In the genomic region with DNA sequence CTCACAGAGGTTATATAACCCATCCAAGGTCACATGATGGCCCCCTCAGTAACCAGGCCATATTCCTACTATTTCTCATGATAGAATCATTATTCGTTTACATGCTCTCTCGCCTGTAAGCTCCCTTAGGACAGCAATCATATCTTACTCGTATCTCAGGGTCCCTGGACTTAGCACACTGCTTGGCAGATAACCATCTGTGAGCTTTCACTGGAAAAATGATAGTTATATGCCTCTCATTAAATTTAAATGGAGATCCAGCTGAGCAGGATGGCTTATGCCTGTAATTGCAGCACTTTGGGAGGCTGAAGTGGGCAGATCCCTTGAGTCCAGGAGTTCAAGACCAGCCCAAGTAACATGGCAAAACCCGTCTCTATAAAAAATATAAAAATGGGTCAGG, we compare ENCODE assay signal across 19 cellular contexts. TPM values are rescaled to one million over a fixed set of nuclear protein-coding genes. Genes with fewer than 3 reads are reported as not detected.
DNase-seq lines count a peak whose midpoint lies in the region; ATAC-seq and TF ChIP-seq lines count a peak whose summit lies in the region.
"Had no signal": no experiment of that assay in that cellular context is flagged by ENCODE, and none has a peak within 500 bp of the region (broad histone marks: within the 10 kb centered on the region; RNA-seq: fewer than 3 reads in every experiment).

No MANE protein-coding gene starts in this region.

- TF ChIP-seq POLR2A in spleen (IDR thresholded peaks at IDR 0.05): no peak

- H3K27ac ChIP-seq in CD4-positive, CD25-positive, alpha-beta regulatory T cell (ENCODE audit: insufficient read depth, low read length, poor library complexity, severe bottlenecking): no peak overlapping the region
- peak overlapping the region in 5 of 8 donors; percentile 19 to 67 (median 44) for H3K27ac ChIP-seq in spleen
- H3K27ac ChIP-seq: KMS-11, SK-N-MC had no signal

- no peaks in the 10 kb centered on the region for H3K36me3 ChIP-seq in CD4-positive, CD25-positive, alpha-beta regulatory T cell (ENCODE audit: control insufficient read depth, insufficient read depth, low read length)
- H3K36me3 ChIP-seq in spleen: peaks cover 0 to 22% (median 0%) of the 10 kb centered on the region in 6 donors

- H3K4me3 Mint-ChIP-seq in CD4-positive, CD25-positive, alpha-beta regulatory T cell: no peak overlapping the region
- H3K4me3 Mint-ChIP-seq in endothelial cell (ENCODE audit: unreplicated experiment) (no peak overlapping the region), natural killer cell (no peak overlapping the region)
- H3K4me3 Mint-ChIP-seq: H9 had no signal

- no peaks in the 10 kb centered on the region for H3K4me1 ChIP-seq in CD4-positive, CD25-positive, alpha-beta regulatory T cell (ENCODE audit: control insufficient read depth, insufficient read depth, low read length, poor library complexity, severe bottlenecking)
- H3K4me1 ChIP-seq in spleen: peaks cover 0 to 46% (median 25%) of the 10 kb centered on the region in 6 donors

- DNase-seq in CD4-positive, CD25-positive, alpha-beta regulatory T cell: no peak
- peak; percentile 53 for DNase-seq in NCI-H69 (lab: John Stamatoyannopoulos, UW)
- no peak for DNase-seq in endothelial cell (ENCODE audit: low spot score)
- no peak for DNase-seq in spleen
- no peak for DNase-seq in NCI-H1105 treated with DMSO at 0.1 percent for 48 hours (lab: John Stamatoyannopoulos, UW)
- DNase-seq in natural killer cell: no peak
- DNase-seq: ACHN; DMS79 treated with DMSO at 0.1 percent for 48 hours; H9; NCI-H1436; NCI-H2029; NCI-H2171; NCI-H446 treated with DMSO at 0.1 percent for 48 hours; NK-92 treated with Interleukin-12 subunit alpha and Interleukin-12 subunit beta, amount 100 ng/mL, for 24 hours; SHP77 had no signal

- H3K27me3 Mint-ChIP-seq in CD4-positive, CD25-positive, alpha-beta regulatory T cell: no peaks in the 10 kb centered on the region
- H3K27me3 Mint-ChIP-seq in endothelial cell (ENCODE audit: unreplicated experiment) (peaks cover 10% of the 10 kb centered on the region), natural killer cell (ENCODE audit: low read depth in 2 of 2) (no peaks in the 10 kb centered on the region)

- WGBS in spleen, 5 donors: 63 to 69% (median 65%) methylated on average over 4 of the region's 4 CpGs

- intact Hi-C loops in spleen (cut with DNase I; ENCODE audit: low total_unique reads) (no loop called here), natural killer cell (cut with micrococcal nuclease) (no loop called here)

- H3K9me3 ChIP-seq in CD4-positive, CD25-positive, alpha-beta regulatory T cell (ENCODE audit: control insufficient read depth in 2 of 2, low read length in 2 of 2): no peaks in the 10 kb centered on the region
- H3K9me3 ChIP-seq in spleen: no peaks in the 10 kb centered on the region

- H3K27me3 ChIP-seq in CD4-positive, CD25-positive, alpha-beta regulatory T cell (ENCODE audit: control insufficient read depth, insufficient read depth, low read length): no peaks in the 10 kb centered on the region
- H3K27me3 ChIP-seq in spleen (replicated peaks in 1 of 7): no peaks in the 10 kb centered on the region

- TF ChIP-seq CTCF in endothelial cell (IDR thresholded peaks at IDR 0.05; ENCODE audit: unreplicated experiment): no peak
- no peak for TF ChIP-seq CTCF in spleen (IDR thresholded peaks at IDR 0.05 in 8 of 11, conservative IDR thresholded peaks at IDR 0.05 in 3 of 11)
- no peak for TF ChIP-seq CTCF in natural killer cell (IDR thresholded peaks at IDR 0.05)

- H3K36me3 Mint-ChIP-seq in CD4-positive, CD25-positive, alpha-beta regulatory T cell: no peaks in the 10 kb centered on the region
- H3K36me3 Mint-ChIP-seq in endothelial cell (ENCODE audit: low read depth, unreplicated experiment) (peaks cover 24% of the 10 kb centered on the region), natural killer cell (no peaks in the 10 kb centered on the region)

- no peak for ATAC-seq in CD4-positive, CD25-positive, alpha-beta regulatory T cell (ENCODE audit: low read depth in 2 of 2)
- no peak for ATAC-seq in HG02678 (IDR thresholded peaks at IDR 0.05; ENCODE audit: unreplicated experiment)
- ATAC-seq in natural killer cell: no peak

- no peaks in the 10 kb centered on the region for H3K9me3 Mint-ChIP-seq in CD4-positive, CD25-positive, alpha-beta regulatory T cell
- H3K9me3 Mint-ChIP-seq in endothelial cell (ENCODE audit: unreplicated experiment) (no peaks in the 10 kb centered on the region), natural killer cell (no peaks in the 10 kb centered on the region)
- H3K9me3 Mint-ChIP-seq: CD14-positive monocyte, H9 had no signal

- peaks cover 0 to 10% (median 8%) of the 10 kb centered on the region in 4 donors for H3K4me1 Mint-ChIP-seq in CD4-positive, CD25-positive, alpha-beta regulatory T cell
- H3K4me1 Mint-ChIP-seq in endothelial cell (ENCODE audit: unreplicated experiment) (peaks cover 45% of the 10 kb centered on the region), natural killer cell (peaks cover 10 to 12% of the 10 kb centered on the region in 2 donors)
- H3K4me1 Mint-ChIP-seq: H9 had no signal

- peak overlapping the region in 2 of 3 donors; percentile 7 to 66 for H3K27ac Mint-ChIP-seq in CD4-positive, CD25-positive, alpha-beta regulatory T cell
- H3K27ac Mint-ChIP-seq in endothelial cell (ENCODE audit: unreplicated experiment) (peak overlapping the region; percentile 87), natural killer cell (no peak overlapping the region)

- H3K4me3 ChIP-seq in CD4-positive, CD25-positive, alpha-beta regulatory T cell (ENCODE audit: low read depth, low read length): no peak overlapping the region
- no peak overlapping the region for H3K4me3 ChIP-seq in spleen
- H3K4me3 ChIP-seq: SK-N-MC had no signal

RNA-seq across cellular contexts. Expression of a gene that starts 21.9 kb away (rescaled TPM):
- 6.6 TPM for total RNA-seq in CD4-positive, CD25-positive, alpha-beta regulatory T cell
- 1 to 10 TPM in 1 of 4 donors, under 1 TPM in 3; 0.07 to 1.2 (median 0.68) TPM for polyA plus RNA-seq in CD4-positive, CD25-positive, alpha-beta regulatory T cell
- total RNA-seq in endothelial cell (ENCODE audit: unreplicated experiment) (78.1 TPM), spleen (1 to 10 TPM; 3.0 to 6.5 (median 4.7) TPM), natural killer cell (1 to 10 TPM; 4.4 to 6.8 (median 5.1) TPM)
- under 1 TPM; 0.33 to 0.99 (median 0.49) TPM for polyA plus RNA-seq in spleen

Comparison
In these comparisons a context has a peak if more than half of its experiments do, and no peak if none do; other contexts are left out.
1. H3K27ac Mint-ChIP-seq: peak in CD4-positive, CD25-positive, alpha-beta regulatory T cell (2 of 3) and endothelial cell (single experiment); none in natural killer cell (0 of 2).
2. RNA of a gene that starts 21.9 kb away (total RNA-seq): 78.1 TPM in endothelial cell (single experiment); 6.6 TPM in CD4-positive, CD25-positive, alpha-beta regulatory T cell (single experiment), 4.4 to 6.8 TPM in natural killer cell and 3.0 to 6.5 TPM in spleen; every median in the first group is over 10 times any median in the second.